ENCODE assay signal across 17 cellular contexts in the genomic region with DNA sequence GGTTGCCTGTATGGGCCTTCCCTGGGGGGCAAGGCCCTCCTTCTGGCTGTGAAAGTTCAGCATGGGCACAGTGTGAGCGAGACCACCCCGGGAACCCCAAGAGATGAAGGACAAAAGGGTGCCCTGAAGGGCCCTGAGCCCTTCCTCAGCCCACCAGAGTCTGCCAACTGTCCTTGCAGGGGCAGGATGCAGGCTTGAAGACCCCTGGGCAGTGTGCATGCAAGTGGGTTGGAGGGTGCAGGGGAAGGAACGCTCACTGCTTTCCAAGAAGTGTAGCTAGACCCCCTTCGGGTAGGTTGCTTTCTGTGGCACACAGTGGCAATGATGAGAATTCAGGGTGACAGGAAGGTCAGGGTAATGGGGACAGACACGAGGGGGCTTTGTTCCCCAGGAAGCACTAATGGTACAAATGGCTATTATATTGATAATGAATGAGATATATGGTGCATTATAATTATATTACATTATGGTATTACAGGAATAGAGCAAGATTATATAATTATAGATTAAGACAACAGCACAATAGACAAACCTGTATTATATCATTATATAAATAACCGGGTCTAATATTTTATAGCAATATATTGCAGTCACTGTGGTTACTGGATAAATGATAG.
DNase-seq lines count a peak whose midpoint lies in the region; ATAC-seq and TF ChIP-seq lines count a peak whose summit lies in the region.
"Had no signal": no experiment of that assay in that cellular context is flagged by ENCODE, and none has a peak within 500 bp of the region (broad histone marks: within the 10 kb centered on the region; RNA-seq: fewer than 3 reads in every experiment).

No MANE protein-coding gene starts in this region.

- no peak for TF ChIP-seq RAD21 in neural cell (conservative IDR thresholded peaks at IDR 0.05)

- no peak for TF ChIP-seq CTCF in left ventricle myocardium inferior (IDR thresholded peaks at IDR 0.05; ENCODE audit: borderline replicate concordance)
- no peak for TF ChIP-seq CTCF in coronary artery (IDR thresholded peaks at IDR 0.05)
- no peak for TF ChIP-seq CTCF in neural cell (IDR thresholded peaks at IDR 0.05; ENCODE audit: poor library complexity, severe bottlenecking)
- no peak for TF ChIP-seq CTCF in progenitor cell of endocrine pancreas (IDR thresholded peaks at IDR 0.05; ENCODE audit: unreplicated experiment)

- H3K27ac ChIP-seq in left ventricle myocardium inferior (replicated peaks) (no peak overlapping the region), coronary artery (no peak overlapping the region), neural cell (ENCODE audit: low read length) (peak overlapping the region; percentile 85)
- H3K27ac ChIP-seq: 22Rv1 had no signal

- no peaks in the 10 kb centered on the region for H3K9me2 ChIP-seq in neural cell (ENCODE audit: insufficient read depth, low read length)

- no peaks in the 10 kb centered on the region for H3K27me3 ChIP-seq in left ventricle myocardium inferior (ENCODE audit: low read depth)
- H3K27me3 ChIP-seq in neural cell (ENCODE audit: insufficient read depth, low read depth, low read length) = no peaks in the 10 kb centered on the region
- H3K27me3 ChIP-seq in H7 (ENCODE audit: control insufficient read depth, insufficient read depth, low read length) = no peaks in the 10 kb centered on the region

- peak overlapping the region; percentile 45 for H3K9ac ChIP-seq in neural cell (ENCODE audit: low read length)

- intact Hi-C loops in left cardiac atrium (cut with DNase I) = no loop called here
- intact Hi-C loops in left ventricle myocardium inferior (cut with micrococcal nuclease) = no loop called here

- H3K79me2 ChIP-seq in neural cell (replicated peaks; ENCODE audit: insufficient read depth, low read length) = no peaks in the 10 kb centered on the region

- no peak overlapping the region for H3K4me3 Mint-ChIP-seq in progenitor cell of endocrine pancreas (ENCODE audit: low read depth)
- H3K4me3 Mint-ChIP-seq: CD14-positive monocyte had no signal

- H3K9me3 ChIP-seq in left ventricle myocardium inferior (replicated peaks) (no peaks in the 10 kb centered on the region), neural cell (ENCODE audit: low read length) (no peaks in the 10 kb centered on the region)

- no peak for ATAC-seq in left cardiac atrium
- ATAC-seq: Right ventricle myocardium inferior had no signal

- H3K27me3 Mint-ChIP-seq in progenitor cell of endocrine pancreas = no peaks in the 10 kb centered on the region

- no peak overlapping the region for H3K27ac Mint-ChIP-seq in progenitor cell of endocrine pancreas

- peaks cover 9% of the 10 kb centered on the region for H3K36me3 ChIP-seq in left ventricle myocardium inferior
- H3K36me3 ChIP-seq in neural cell (ENCODE audit: insufficient read depth, low read length) = peaks cover 35% of the 10 kb centered on the region
- no peaks in the 10 kb centered on the region for H3K36me3 ChIP-seq in H7 (replicated peaks; ENCODE audit: control insufficient read depth, insufficient read depth, low read length)

- DNase-seq in left cardiac atrium (peak; percentile 12), left ventricle myocardium inferior (no peak), coronary artery (ENCODE audit: low spot score) (peak; percentile 19), superior temporal gyrus (ENCODE audit: extremely low spot score) (no peak), NCI-H345 (lab: John Stamatoyannopoulos, UW) (no peak), H7 (no peak), progenitor cell of endocrine pancreas (ENCODE audit: low spot score, unreplicated experiment) (no peak)
- DNase-seq: DMS79 treated with DMSO at 0.1 percent for 48 hours; NCI-H1105; NCI-H2081 treated with DMSO at 0.1 percent for 48 hours; NCI-H510A; NCI-H748 treated with DMSO at 0.1 percent for 48 hours; NK-92 treated with Interleukin-12 subunit alpha and Interleukin-12 subunit beta, amount 100 ng/mL, for 24 hours had no signal

- H3F3A ChIP-seq in neural cell (ENCODE audit: insufficient read depth, low read length, poor library complexity, severe bottlenecking) = no peaks in the 10 kb centered on the region

- H2AFZ ChIP-seq in neural cell (ENCODE audit: low read depth, low read length) = no peak overlapping the region

- TF ChIP-seq EP300 in neural cell (conservative IDR thresholded peaks at IDR 0.05; ENCODE audit: poor library complexity, severe bottlenecking) = no peak

- H3K9me3 Mint-ChIP-seq in progenitor cell of endocrine pancreas (ENCODE audit: low read depth) = peaks cover 5% of the 10 kb centered on the region

- H3K4me3 ChIP-seq in left ventricle myocardium inferior = no peak overlapping the region
- H3K4me3 ChIP-seq in coronary artery = no peak overlapping the region
- peak overlapping the region; percentile 8 for H3K4me3 ChIP-seq in neural cell (ENCODE audit: low read length)
- no peak overlapping the region for H3K4me3 ChIP-seq in H7 (ENCODE audit: insufficient read depth, low read depth, low read length)

- peaks cover 9% of the 10 kb centered on the region for H3K4me1 ChIP-seq in left ventricle myocardium inferior

- H3K4me2 ChIP-seq in neural cell (ENCODE audit: low read length) = no peak overlapping the region

- H4K20me1 ChIP-seq in neural cell (ENCODE audit: insufficient read depth) = no peaks in the 10 kb centered on the region

- peaks cover 4% of the 10 kb centered on the region for H3K4me1 Mint-ChIP-seq in progenitor cell of endocrine pancreas (ENCODE audit: low read depth)

- H3K36me3 Mint-ChIP-seq in progenitor cell of endocrine pancreas (ENCODE audit: insufficient read depth) = peaks cover 13% of the 10 kb centered on the region

TF ChIP-seq in neural cell, 6 proteins besides CTCF, POLR2A, EP300 and RAD21:
- TF ChIP-seq, protein P1, sequence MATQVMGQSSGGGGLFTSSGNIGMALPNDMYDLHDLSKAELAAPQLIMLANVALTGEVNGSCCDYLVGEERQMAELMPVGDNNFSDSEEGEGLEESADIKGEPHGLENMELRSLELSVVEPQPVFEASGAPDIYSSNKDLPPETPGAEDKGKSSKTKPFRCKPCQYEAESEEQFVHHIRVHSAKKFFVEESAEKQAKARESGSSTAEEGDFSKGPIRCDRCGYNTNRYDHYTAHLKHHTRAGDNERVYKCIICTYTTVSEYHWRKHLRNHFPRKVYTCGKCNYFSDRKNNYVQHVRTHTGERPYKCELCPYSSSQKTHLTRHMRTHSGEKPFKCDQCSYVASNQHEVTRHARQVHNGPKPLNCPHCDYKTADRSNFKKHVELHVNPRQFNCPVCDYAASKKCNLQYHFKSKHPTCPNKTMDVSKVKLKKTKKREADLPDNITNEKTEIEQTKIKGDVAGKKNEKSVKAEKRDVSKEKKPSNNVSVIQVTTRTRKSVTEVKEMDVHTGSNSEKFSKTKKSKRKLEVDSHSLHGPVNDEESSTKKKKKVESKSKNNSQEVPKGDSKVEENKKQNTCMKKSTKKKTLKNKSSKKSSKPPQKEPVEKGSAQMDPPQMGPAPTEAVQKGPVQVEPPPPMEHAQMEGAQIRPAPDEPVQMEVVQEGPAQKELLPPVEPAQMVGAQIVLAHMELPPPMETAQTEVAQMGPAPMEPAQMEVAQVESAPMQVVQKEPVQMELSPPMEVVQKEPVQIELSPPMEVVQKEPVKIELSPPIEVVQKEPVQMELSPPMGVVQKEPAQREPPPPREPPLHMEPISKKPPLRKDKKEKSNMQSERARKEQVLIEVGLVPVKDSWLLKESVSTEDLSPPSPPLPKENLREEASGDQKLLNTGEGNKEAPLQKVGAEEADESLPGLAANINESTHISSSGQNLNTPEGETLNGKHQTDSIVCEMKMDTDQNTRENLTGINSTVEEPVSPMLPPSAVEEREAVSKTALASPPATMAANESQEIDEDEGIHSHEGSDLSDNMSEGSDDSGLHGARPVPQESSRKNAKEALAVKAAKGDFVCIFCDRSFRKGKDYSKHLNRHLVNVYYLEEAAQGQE (IDR thresholded peaks at IDR 0.05; ENCODE audit: borderline replicate concordance) = no peak
- TF ChIP-seq MXI1 (conservative IDR thresholded peaks at IDR 0.05; ENCODE audit: poor library complexity, severe bottlenecking) (no peak), EZH2 (IDR thresholded peaks at IDR 0.05; ENCODE audit: borderline replicate concordance, insufficient read depth, low read length, poor library complexity, severe bottlenecking) (no peak), POLR2AphosphoS5 (IDR thresholded peaks at IDR 0.05) (no peak), SMC3 (conservative IDR thresholded peaks at IDR 0.05; ENCODE audit: poor library complexity) (no peak), TAF1 (IDR thresholded peaks at IDR 0.05; ENCODE audit: low read depth) (no peak)

Comparison
In these comparisons a context has a peak if more than half of its experiments do, and no peak if none do; other contexts are left out.
1. DNase-seq: peak in left cardiac atrium (single experiment) and coronary artery (single experiment); none in left ventricle myocardium inferior (single experiment), superior temporal gyrus (single experiment), NCI-H345 (single experiment), H7 (single experiment) and progenitor cell of endocrine pancreas (single experiment).